ENCODE assay signal across 1 cellular context in genomic region chr15:67882487-67883227, GRCh38.
TF ChIP-seq lines count a peak whose summit lies in the region.

No MANE protein-coding gene starts in this region.

TF ChIP-seq in K562, 482 proteins besides CTCF, POLR2A, EP300 and RAD21 (continued from another document and continues in another):
- TF ChIP-seq, protein P1, sequence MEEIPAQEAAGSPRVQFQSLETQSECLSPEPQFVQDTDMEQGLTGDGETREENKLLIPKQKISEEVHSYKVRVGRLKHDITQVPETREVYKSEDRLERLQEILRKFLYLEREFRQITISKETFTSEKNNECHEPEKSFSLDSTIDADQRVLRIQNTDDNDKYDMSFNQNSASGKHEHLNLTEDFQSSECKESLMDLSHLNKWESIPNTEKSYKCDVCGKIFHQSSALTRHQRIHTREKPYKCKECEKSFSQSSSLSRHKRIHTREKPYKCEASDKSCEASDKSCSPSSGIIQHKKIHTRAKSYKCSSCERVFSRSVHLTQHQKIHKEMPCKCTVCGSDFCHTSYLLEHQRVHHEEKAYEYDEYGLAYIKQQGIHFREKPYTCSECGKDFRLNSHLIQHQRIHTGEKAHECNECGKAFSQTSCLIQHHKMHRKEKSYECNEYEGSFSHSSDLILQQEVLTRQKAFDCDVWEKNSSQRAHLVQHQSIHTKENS (CRISPR knock-in tag; IDR thresholded peaks at IDR 0.05) = no peak
- TF ChIP-seq ZBTB11 (CRISPR knock-in tag; IDR thresholded peaks at IDR 0.05) (peak in 1 of 3 experiments; percentile 54; a peak in 1 of 6 replicates), ZC3H4 (CRISPR knock-in tag; IDR thresholded peaks at IDR 0.05; ENCODE audit: borderline replicate concordance) (no peak), BRD9 (IDR thresholded peaks at IDR 0.05; ENCODE audit: low read depth, partially characterized antibody) (peak; percentile 35), THRA (IDR thresholded peaks at IDR 0.05) (no peak), FOXA3 (CRISPR knock-in tag; conservative IDR thresholded peaks at IDR 0.05 in 1 of 2, IDR thresholded peaks at IDR 0.05 in 1 of 2) (peak in 1 of 2 experiments; percentile 70; a peak in 1 of 4 replicates), ZNF174 (CRISPR knock-in tag; IDR thresholded peaks at IDR 0.05) (no peak), HMG20B (CRISPR knock-in tag; IDR thresholded peaks at IDR 0.05) (no peak), ZBTB40 (IDR thresholded peaks at IDR 0.05) (peak; percentile 49; the same call in 1 of the 2 replicates), ZBTB40 (CRISPR knock-in tag; IDR thresholded peaks at IDR 0.05) (no peak), ZNF507 (tag; conservative IDR thresholded peaks at IDR 0.05) (no peak), KDM4B (IDR thresholded peaks at IDR 0.05; ENCODE audit: borderline replicate concordance in 2 of 2, low read depth in 1 of 2) (no peak), ARNT (IDR thresholded peaks at IDR 0.05) (peak in 1 of 2 experiments; percentile 27; a peak in 1 of 4 replicates), KAT7 (CRISPR knock-in tag; IDR thresholded peaks at IDR 0.05; ENCODE audit: borderline replicate concordance) (no peak), GTF2E2 (tag; IDR thresholded peaks at IDR 0.05) (no peak), GTF3C2 (IDR thresholded peaks at IDR 0.05; ENCODE audit: borderline replicate concordance, extremely low read depth, insufficient read length) (no peak), FIP1L1 (IDR thresholded peaks at IDR 0.05; ENCODE audit: low read depth, low read length, poor library complexity, severe bottlenecking) (no peak), BRF2 (IDR thresholded peaks at IDR 0.05; ENCODE audit: borderline replicate concordance, insufficient read depth, insufficient read length) (no peak), ZBTB12 (CRISPR knock-in tag; IDR thresholded peaks at IDR 0.05) (no peak), SMC3 (conservative IDR thresholded peaks at IDR 0.05; ENCODE audit: insufficient read depth, low read depth, low read length) (no peak), BRF1 (IDR thresholded peaks at IDR 0.05; ENCODE audit: borderline replicate concordance, extremely low read depth, insufficient read length) (no peak), ZNF274 (IDR thresholded peaks at IDR 0.05; ENCODE audit: borderline replicate concordance, low read depth, low read length) (no peak), ZNF436 (CRISPR knock-in tag; IDR thresholded peaks at IDR 0.05) (no peak), HMGN3 (IDR thresholded peaks at IDR 0.05; ENCODE audit: borderline replicate concordance, extremely low read depth, insufficient read length, low read depth, low read length) (no peak)
- TF ChIP-seq, protein P2, sequence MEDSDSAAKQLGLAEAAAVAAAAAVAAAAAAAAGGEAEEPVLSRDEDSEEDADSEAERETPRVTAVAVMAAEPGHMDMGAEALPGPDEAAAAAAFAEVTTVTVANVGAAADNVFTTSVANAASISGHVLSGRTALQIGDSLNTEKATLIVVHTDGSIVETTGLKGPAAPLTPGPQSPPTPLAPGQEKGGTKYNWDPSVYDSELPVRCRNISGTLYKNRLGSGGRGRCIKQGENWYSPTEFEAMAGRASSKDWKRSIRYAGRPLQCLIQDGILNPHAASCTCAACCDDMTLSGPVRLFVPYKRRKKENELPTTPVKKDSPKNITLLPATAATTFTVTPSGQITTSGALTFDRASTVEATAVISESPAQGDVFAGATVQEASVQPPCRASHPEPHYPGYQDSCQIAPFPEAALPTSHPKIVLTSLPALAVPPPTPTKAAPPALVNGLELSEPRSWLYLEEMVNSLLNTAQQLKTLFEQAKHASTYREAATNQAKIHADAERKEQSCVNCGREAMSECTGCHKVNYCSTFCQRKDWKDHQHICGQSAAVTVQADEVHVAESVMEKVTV (CRISPR knock-in tag; IDR thresholded peaks at IDR 0.05) = no peak
- TF ChIP-seq, protein P3, sequence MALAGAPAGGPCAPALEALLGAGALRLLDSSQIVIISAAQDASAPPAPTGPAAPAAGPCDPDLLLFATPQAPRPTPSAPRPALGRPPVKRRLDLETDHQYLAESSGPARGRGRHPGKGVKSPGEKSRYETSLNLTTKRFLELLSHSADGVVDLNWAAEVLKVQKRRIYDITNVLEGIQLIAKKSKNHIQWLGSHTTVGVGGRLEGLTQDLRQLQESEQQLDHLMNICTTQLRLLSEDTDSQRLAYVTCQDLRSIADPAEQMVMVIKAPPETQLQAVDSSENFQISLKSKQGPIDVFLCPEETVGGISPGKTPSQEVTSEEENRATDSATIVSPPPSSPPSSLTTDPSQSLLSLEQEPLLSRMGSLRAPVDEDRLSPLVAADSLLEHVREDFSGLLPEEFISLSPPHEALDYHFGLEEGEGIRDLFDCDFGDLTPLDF (CRISPR knock-in tag; IDR thresholded peaks at IDR 0.05) = no peak
- TF ChIP-seq, protein P4, sequence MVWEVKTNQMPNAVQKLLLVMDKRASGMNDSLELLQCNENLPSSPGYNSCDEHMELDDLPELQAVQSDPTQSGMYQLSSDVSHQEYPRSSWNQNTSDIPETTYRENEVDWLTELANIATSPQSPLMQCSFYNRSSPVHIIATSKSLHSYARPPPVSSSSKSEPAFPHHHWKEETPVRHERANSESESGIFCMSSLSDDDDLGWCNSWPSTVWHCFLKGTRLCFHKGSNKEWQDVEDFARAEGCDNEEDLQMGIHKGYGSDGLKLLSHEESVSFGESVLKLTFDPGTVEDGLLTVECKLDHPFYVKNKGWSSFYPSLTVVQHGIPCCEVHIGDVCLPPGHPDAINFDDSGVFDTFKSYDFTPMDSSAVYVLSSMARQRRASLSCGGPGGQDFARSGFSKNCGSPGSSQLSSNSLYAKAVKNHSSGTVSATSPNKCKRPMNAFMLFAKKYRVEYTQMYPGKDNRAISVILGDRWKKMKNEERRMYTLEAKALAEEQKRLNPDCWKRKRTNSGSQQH (CRISPR knock-in tag; IDR thresholded peaks at IDR 0.05) = no peak; the same call in 1 of the 2 replicates
